ENCODE assay signal across 1 cellular context in genomic region chr13:112983428-112984196, GRCh38.
A peak's percentile ranks its signal among the peaks of the same experiment; 100 is the strongest.
TF ChIP-seq lines count a peak whose summit lies in the region.

No MANE protein-coding gene starts in this region.

TF ChIP-seq in HepG2, 621 proteins besides CTCF, POLR2A, EP300 and RAD21 (continued from another document):
- TF ChIP-seq, protein P1, sequence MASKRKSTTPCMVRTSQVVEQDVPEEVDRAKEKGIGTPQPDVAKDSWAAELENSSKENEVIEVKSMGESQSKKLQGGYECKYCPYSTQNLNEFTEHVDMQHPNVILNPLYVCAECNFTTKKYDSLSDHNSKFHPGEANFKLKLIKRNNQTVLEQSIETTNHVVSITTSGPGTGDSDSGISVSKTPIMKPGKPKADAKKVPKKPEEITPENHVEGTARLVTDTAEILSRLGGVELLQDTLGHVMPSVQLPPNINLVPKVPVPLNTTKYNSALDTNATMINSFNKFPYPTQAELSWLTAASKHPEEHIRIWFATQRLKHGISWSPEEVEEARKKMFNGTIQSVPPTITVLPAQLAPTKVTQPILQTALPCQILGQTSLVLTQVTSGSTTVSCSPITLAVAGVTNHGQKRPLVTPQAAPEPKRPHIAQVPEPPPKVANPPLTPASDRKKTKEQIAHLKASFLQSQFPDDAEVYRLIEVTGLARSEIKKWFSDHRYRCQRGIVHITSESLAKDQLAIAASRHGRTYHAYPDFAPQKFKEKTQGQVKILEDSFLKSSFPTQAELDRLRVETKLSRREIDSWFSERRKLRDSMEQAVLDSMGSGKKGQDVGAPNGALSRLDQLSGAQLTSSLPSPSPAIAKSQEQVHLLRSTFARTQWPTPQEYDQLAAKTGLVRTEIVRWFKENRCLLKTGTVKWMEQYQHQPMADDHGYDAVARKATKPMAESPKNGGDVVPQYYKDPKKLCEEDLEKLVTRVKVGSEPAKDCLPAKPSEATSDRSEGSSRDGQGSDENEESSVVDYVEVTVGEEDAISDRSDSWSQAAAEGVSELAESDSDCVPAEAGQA (IDR thresholded peaks at IDR 0.05; ENCODE audit: low read depth): 0 out of 2 replicates have a peak, but pooled peaks have one; percentile 22
- TF ChIP-seq, protein P1 (CRISPR knock-in tag; IDR thresholded peaks at IDR 0.05; ENCODE audit: borderline replicate concordance): no peak
- TF ChIP-seq, protein P2, sequence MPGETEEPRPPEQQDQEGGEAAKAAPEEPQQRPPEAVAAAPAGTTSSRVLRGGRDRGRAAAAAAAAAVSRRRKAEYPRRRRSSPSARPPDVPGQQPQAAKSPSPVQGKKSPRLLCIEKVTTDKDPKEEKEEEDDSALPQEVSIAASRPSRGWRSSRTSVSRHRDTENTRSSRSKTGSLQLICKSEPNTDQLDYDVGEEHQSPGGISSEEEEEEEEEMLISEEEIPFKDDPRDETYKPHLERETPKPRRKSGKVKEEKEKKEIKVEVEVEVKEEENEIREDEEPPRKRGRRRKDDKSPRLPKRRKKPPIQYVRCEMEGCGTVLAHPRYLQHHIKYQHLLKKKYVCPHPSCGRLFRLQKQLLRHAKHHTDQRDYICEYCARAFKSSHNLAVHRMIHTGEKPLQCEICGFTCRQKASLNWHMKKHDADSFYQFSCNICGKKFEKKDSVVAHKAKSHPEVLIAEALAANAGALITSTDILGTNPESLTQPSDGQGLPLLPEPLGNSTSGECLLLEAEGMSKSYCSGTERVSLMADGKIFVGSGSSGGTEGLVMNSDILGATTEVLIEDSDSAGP (CRISPR knock-in tag; IDR thresholded peaks at IDR 0.05; ENCODE audit: borderline replicate concordance): peak; percentile 15; the same call in 1 of the 2 replicates
- TF ChIP-seq CENPBD1 (CRISPR knock-in tag; IDR thresholded peaks at IDR 0.05; ENCODE audit: borderline replicate concordance, low read depth) (no peak), TOPORS (CRISPR knock-in tag; IDR thresholded peaks at IDR 0.05) (no peak), HIC2 (CRISPR knock-in tag; IDR thresholded peaks at IDR 0.05; ENCODE audit: low read depth) (0 out of 2 replicates have a peak, but pooled peaks have one; percentile 19), SAP130 (CRISPR knock-in tag; IDR thresholded peaks at IDR 0.05; ENCODE audit: low read depth) (peak; percentile 34; the same call in 1 of the 2 replicates), ZBTB21 (CRISPR knock-in tag; IDR thresholded peaks at IDR 0.05) (peak; percentile 65; the same call in 1 of the 2 replicates), HNRNPLL (IDR thresholded peaks at IDR 0.05; ENCODE audit: low read depth, low read length, poor library complexity, severe bottlenecking) (peak; percentile 31), YEATS2 (CRISPR knock-in tag; IDR thresholded peaks at IDR 0.05; ENCODE audit: borderline replicate concordance) (no peak), HOXA3 (CRISPR knock-in tag; IDR thresholded peaks at IDR 0.05) (peak; percentile 63; the same call in 1 of the 2 replicates), ZNF547 (CRISPR knock-in tag; IDR thresholded peaks at IDR 0.05) (0 out of 2 replicates have a peak, but pooled peaks have one; percentile 34), LCORL (IDR thresholded peaks at IDR 0.05) (no peak), LCORL (CRISPR knock-in tag; IDR thresholded peaks at IDR 0.05) (peak; percentile 26; the same call in 1 of the 2 replicates), GABPB1 (CRISPR knock-in tag; IDR thresholded peaks at IDR 0.05) (0 out of 2 replicates have a peak, but pooled peaks have one; percentile 22), WIZ (CRISPR knock-in tag; IDR thresholded peaks at IDR 0.05) (no peak), ZFX (CRISPR knock-in tag; IDR thresholded peaks at IDR 0.05; ENCODE audit: low read depth) (peak; percentile 49), ZBTB38 (CRISPR knock-in tag; IDR thresholded peaks at IDR 0.05) (peak; percentile 71; the same call in 1 of the 2 replicates), MEIS1 (CRISPR knock-in tag; IDR thresholded peaks at IDR 0.05; ENCODE audit: borderline replicate concordance) (0 out of 2 replicates have a peak, but pooled peaks have one; percentile 45), HNRNPL (IDR thresholded peaks at IDR 0.05; ENCODE audit: low read depth, low read length) (peak; percentile 40; the same call in 1 of the 2 replicates), KLF9 (CRISPR knock-in tag; IDR thresholded peaks at IDR 0.05; ENCODE audit: low read depth) (no peak), MTA1 (CRISPR knock-in tag; IDR thresholded peaks at IDR 0.05; ENCODE audit: borderline replicate concordance) (0 out of 2 replicates have a peak, but pooled peaks have one; percentile 54), NCOA5 (CRISPR knock-in tag; IDR thresholded peaks at IDR 0.05) (no peak)
- TF ChIP-seq, protein P3, sequence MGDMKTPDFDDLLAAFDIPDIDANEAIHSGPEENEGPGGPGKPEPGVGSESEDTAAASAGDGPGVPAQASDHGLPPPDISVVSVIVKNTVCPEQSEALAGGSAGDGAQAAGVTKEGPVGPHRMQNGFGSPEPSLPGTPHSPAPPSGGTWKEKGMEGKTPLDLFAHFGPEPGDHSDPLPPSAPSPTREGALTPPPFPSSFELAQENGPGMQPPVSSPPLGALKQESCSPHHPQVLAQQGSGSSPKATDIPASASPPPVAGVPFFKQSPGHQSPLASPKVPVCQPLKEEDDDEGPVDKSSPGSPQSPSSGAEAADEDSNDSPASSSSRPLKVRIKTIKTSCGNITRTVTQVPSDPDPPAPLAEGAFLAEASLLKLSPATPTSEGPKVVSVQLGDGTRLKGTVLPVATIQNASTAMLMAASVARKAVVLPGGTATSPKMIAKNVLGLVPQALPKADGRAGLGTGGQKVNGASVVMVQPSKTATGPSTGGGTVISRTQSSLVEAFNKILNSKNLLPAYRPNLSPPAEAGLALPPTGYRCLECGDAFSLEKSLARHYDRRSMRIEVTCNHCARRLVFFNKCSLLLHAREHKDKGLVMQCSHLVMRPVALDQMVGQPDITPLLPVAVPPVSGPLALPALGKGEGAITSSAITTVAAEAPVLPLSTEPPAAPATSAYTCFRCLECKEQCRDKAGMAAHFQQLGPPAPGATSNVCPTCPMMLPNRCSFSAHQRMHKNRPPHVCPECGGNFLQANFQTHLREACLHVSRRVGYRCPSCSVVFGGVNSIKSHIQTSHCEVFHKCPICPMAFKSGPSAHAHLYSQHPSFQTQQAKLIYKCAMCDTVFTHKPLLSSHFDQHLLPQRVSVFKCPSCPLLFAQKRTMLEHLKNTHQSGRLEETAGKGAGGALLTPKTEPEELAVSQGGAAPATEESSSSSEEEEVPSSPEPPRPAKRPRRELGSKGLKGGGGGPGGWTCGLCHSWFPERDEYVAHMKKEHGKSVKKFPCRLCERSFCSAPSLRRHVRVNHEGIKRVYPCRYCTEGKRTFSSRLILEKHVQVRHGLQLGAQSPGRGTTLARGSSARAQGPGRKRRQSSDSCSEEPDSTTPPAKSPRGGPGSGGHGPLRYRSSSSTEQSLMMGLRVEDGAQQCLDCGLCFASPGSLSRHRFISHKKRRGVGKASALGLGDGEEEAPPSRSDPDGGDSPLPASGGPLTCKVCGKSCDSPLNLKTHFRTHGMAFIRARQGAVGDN (CRISPR knock-in tag; IDR thresholded peaks at IDR 0.05): peak; percentile 72
- TF ChIP-seq, protein P4, sequence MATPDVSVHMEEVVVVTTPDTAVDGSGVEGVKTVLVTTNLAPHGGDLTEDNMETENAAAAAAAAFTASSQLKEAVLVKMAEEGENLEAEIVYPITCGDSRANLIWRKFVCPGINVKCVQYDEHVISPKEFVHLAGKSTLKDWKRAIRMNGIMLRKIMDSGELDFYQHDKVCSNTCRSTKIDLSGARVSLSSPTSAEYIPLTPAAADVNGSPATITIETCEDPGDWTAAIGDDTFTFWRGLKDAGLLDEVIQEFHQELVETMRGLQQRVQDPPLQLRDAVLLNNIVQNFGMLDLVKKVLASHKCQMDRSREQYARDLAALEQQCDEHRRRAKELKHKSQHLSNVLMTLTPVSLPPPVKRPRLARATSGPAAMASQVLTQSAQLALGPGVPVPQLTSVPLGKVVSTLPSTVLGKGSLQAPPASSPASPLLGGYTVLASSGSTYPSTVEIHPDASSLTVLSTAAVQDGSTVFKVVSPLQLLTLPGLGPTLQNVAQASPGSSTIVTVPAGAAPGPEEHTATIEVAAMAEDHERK (CRISPR knock-in tag; IDR thresholded peaks at IDR 0.05; ENCODE audit: low read depth): no peak
- TF ChIP-seq, protein P5, sequence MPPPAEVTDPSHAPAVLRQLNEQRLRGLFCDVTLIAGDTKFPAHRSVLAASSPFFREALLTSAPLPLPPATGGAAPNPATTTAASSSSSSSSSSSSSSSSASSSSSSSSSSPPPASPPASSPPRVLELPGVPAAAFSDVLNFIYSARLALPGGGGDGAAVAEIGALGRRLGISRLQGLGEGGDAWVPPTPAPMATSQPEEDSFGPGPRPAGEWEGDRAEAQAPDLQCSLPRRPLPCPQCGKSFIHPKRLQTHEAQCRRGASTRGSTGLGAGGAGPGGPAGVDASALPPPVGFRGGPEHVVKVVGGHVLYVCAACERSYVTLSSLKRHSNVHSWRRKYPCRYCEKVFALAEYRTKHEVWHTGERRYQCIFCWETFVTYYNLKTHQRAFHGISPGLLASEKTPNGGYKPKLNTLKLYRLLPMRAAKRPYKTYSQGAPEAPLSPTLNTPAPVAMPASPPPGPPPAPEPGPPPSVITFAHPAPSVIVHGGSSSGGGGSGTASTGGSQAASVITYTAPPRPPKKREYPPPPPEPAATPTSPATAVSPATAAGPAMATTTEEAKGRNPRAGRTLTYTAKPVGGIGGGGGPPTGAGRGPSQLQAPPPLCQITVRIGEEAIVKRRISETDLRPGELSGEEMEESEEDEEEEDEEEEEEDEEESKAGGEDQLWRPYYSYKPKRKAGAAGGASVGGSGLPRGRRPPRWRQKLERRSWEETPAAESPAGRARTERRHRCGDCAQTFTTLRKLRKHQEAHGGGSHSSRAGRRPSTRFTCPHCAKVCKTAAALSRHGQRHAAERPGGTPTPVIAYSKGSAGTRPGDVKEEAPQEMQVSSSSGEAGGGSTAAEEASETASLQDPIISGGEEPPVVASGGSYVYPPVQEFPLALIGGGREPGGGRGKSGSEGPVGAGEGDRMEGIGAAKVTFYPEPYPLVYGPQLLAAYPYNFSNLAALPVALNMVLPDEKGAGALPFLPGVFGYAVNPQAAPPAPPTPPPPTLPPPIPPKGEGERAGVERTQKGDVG (CRISPR knock-in tag; IDR thresholded peaks at IDR 0.05; ENCODE audit: borderline replicate concordance): peak; percentile 35; the same call in 1 of the 2 replicates
